In the genomic region with DNA sequence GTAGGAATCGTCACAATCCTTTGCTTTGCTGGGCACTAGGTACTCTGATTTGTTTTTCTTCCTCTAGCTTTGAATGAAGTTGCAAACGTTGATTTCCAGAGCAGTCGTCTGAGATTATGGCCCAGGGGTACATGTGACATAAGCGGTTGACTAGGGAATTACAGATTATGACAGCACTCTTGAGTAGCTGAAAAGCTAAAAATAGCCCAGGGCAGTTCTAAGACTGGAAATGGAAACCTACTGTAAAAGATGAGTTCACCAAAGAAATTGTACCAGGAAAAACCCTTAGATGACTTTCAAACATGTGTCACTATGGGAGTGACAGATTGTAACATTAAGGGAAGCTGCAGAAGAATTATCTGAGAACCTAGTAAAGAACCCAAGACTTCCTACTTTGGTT, we compare ENCODE assay signal across 19 cellular contexts.
A peak's percentile ranks its signal among the peaks of the same experiment; 100 is the strongest.
DNase-seq lines count a peak whose midpoint lies in the region; ATAC-seq and TF ChIP-seq lines count a peak whose summit lies in the region.
"Had no signal": no experiment of that assay in that cellular context is flagged by ENCODE, and none has a peak within 500 bp of the region (broad histone marks: within the 10 kb centered on the region; RNA-seq: fewer than 3 reads in every experiment).

No MANE protein-coding gene starts in this region.

- no peaks in the 10 kb centered on the region for H3K27me3 Mint-ChIP-seq in Caco-2 (ENCODE audit: insufficient read depth, unreplicated experiment)
- H3K27me3 Mint-ChIP-seq: CD4-positive, alpha-beta memory T cell; naive B cell had no signal

- CTCF ChIA-PET in Caco-2 (lab: Charles Lee) = no interaction called here

- TF ChIP-seq CTCF in cardiac muscle cell (IDR thresholded peaks at IDR 0.05; ENCODE audit: low read depth, low read length) (no peak), right atrium auricular region (IDR thresholded peaks at IDR 0.05) (no peak), thoracic aorta (IDR thresholded peaks at IDR 0.05) (no peak), Caco-2 (IDR thresholded peaks at IDR 0.05; ENCODE audit: insufficient read depth in 1 of 2, low read depth in 1 of 2, low read length in 1 of 2, severe bottlenecking in 1 of 2, unreplicated experiment in 1 of 2) (no peak), testis (IDR thresholded peaks at IDR 0.05) (no peak)

- H3K27ac Mint-ChIP-seq in Caco-2 (ENCODE audit: unreplicated experiment) = no peak overlapping the region
- H3K27ac Mint-ChIP-seq: CD4-positive, alpha-beta memory T cell; naive B cell had no signal

- H3K9me3 ChIP-seq in cardiac muscle cell (ENCODE audit: low read depth) (no peaks in the 10 kb centered on the region), right atrium auricular region (no peaks in the 10 kb centered on the region), thoracic aorta (no peaks in the 10 kb centered on the region), Caco-2 (no peaks in the 10 kb centered on the region), testis (no peaks in the 10 kb centered on the region)
- H3K9me3 ChIP-seq: stomach, vagina had no signal

- DNase-seq in cardiac muscle cell (ENCODE audit: low read depth in 1 of 2, low spot score in 1 of 2) = no peak
- DNase-seq in right atrium auricular region (ENCODE audit: low spot score) = no peak
- DNase-seq in T1000 (lab: John Stamatoyannopoulos, UW) = peak; percentile 68
- DNase-seq in left cardiac atrium = no peak
- DNase-seq in thoracic aorta (ENCODE audit: low spot score) = no peak
- DNase-seq in Caco-2 = no peak
- DNase-seq in stimulated activated CD4-positive, alpha-beta T cell treated with anti-CD3 and anti-CD28 coated beads, Interleukin-2, amount 100 ng/mL, for 24 hours = no peak
- DNase-seq in testis = no peak
- DNase-seq: activated CD8-positive, alpha-beta memory T cell treated with anti-CD3 and anti-CD28 coated beads, Interleukin-2, amount 50 U/mL, for 48 hours; activated naive CD4-positive, alpha-beta T cell treated with anti-CD3 and anti-CD28 coated beads, Interleukin-2, amount 50 U/mL, for 16 hours; caudate nucleus; CD4-positive, alpha-beta memory T cell; effector memory CD4-positive, alpha-beta T cell; naive B cell; NCI-H2227 treated with DMSO at 0.1 percent for 48 hours; stomach had no signal

- no TSS peak for BruUV-seq in Caco-2 (replicated peaks; lab: Mats Ljungman, UMichigan)

- H3K4me1 ChIP-seq in cardiac muscle cell (ENCODE audit: low read depth) = peaks cover 13% of the 10 kb centered on the region
- peaks cover 0 to 15% of the 10 kb centered on the region in 2 donors for H3K4me1 ChIP-seq in right atrium auricular region
- H3K4me1 ChIP-seq in thoracic aorta (ENCODE audit: control insufficient read depth in 1 of 2, low read depth in 2 of 2) = peaks cover 14 to 51% of the 10 kb centered on the region in 2 donors
- H3K4me1 ChIP-seq in Caco-2 = no peaks in the 10 kb centered on the region; the same call in 1 of the 2 replicates
- peaks cover 4% of the 10 kb centered on the region for H3K4me1 ChIP-seq in testis

- intact Hi-C loops in left cardiac atrium (cut with DNase I) = no loop called here
- intact Hi-C loops in Caco-2 (cut with micrococcal nuclease; ENCODE audit: unreplicated experiment) = no loop called here
- intact Hi-C loops in testis (cut with DNase I; ENCODE audit: low total_unique reads) = no loop called here

- H3K36me3 ChIP-seq in cardiac muscle cell = no peaks in the 10 kb centered on the region
- no peaks in the 10 kb centered on the region for H3K36me3 ChIP-seq in right atrium auricular region
- H3K36me3 ChIP-seq in thoracic aorta = no peaks in the 10 kb centered on the region
- 0 out of 2 replicates have a peak, but pooled peaks cover 2% of the 10 kb centered on the region for H3K36me3 ChIP-seq in Caco-2 (ENCODE audit: control insufficient read depth, insufficient read depth, low read length)
- no peaks in the 10 kb centered on the region for H3K36me3 ChIP-seq in testis (ENCODE audit: low read depth, missing control alignments)
- H3K36me3 ChIP-seq: stomach, vagina had no signal

- peak overlapping the region; percentile 31 for H3K27ac ChIP-seq in cardiac muscle cell
- no peak overlapping the region for H3K27ac ChIP-seq in right atrium auricular region
- peak overlapping the region; percentile 8 to 39 for H3K27ac ChIP-seq in thoracic aorta
- H3K27ac ChIP-seq in testis = no peak overlapping the region
- H3K27ac ChIP-seq: HL-60, KMS-11, stomach, vagina had no signal

- 52 to 57% methylated on average over 4 of the region's 4 CpGs for WGBS in testis, 2 donors

- peaks cover 28% of the 10 kb centered on the region for H3K4me1 Mint-ChIP-seq in Caco-2 (ENCODE audit: low read depth, unreplicated experiment)
- H3K4me1 Mint-ChIP-seq: naive B cell had no signal

- no peak overlapping the region for H3K4me3 Mint-ChIP-seq in Caco-2 (ENCODE audit: unreplicated experiment)
- H3K4me3 Mint-ChIP-seq: CD4-positive, alpha-beta memory T cell; naive B cell had no signal

- no peak overlapping the region for H3K4me3 ChIP-seq in cardiac muscle cell
- H3K4me3 ChIP-seq in right atrium auricular region = no peak overlapping the region
- no peak overlapping the region for H3K4me3 ChIP-seq in thoracic aorta
- no peak overlapping the region for H3K4me3 ChIP-seq in Caco-2 (ENCODE audit: low read depth, low read length)
- H3K4me3 ChIP-seq in testis = no peak overlapping the region
- H3K4me3 ChIP-seq: stomach, vagina had no signal

- POLR2A ChIA-PET in Caco-2 (lab: Charles Lee) = no interaction called here

- H3K36me3 Mint-ChIP-seq in Caco-2 (ENCODE audit: insufficient read depth, unreplicated experiment) = peaks cover 28% of the 10 kb centered on the region

- TF ChIP-seq POLR2A in testis (IDR thresholded peaks at IDR 0.05) = no peak

- ATAC-seq in left cardiac atrium = peak; percentile 38 to 52
- ATAC-seq in thoracic aorta (ENCODE audit: insufficient number of reproducible peaks, low FRiP score, low read depth) = peak; percentile 83

- peaks cover 7% of the 10 kb centered on the region for H3K9me3 Mint-ChIP-seq in Caco-2 (ENCODE audit: unreplicated experiment)
- H3K9me3 Mint-ChIP-seq: naive B cell had no signal

- H3K27me3 ChIP-seq in cardiac muscle cell = no peaks in the 10 kb centered on the region
- H3K27me3 ChIP-seq in right atrium auricular region = no peaks in the 10 kb centered on the region
- H3K27me3 ChIP-seq in thoracic aorta (replicated peaks; ENCODE audit: insufficient read depth) = no peaks in the 10 kb centered on the region
- H3K27me3 ChIP-seq in Caco-2 (replicated peaks; ENCODE audit: control insufficient read depth, insufficient read depth, low read length) = no peaks in the 10 kb centered on the region
- no peaks in the 10 kb centered on the region for H3K27me3 ChIP-seq in testis
- H3K27me3 ChIP-seq: stomach, vagina had no signal

Comparison
In these comparisons a context has a peak if more than half of its experiments do, and no peak if none do; other contexts are left out.
1. H3K27ac ChIP-seq: peak in cardiac muscle cell (single experiment) and thoracic aorta (2 of 2); none in right atrium auricular region (0 of 2) and testis (0 of 2).